In the genomic region with DNA sequence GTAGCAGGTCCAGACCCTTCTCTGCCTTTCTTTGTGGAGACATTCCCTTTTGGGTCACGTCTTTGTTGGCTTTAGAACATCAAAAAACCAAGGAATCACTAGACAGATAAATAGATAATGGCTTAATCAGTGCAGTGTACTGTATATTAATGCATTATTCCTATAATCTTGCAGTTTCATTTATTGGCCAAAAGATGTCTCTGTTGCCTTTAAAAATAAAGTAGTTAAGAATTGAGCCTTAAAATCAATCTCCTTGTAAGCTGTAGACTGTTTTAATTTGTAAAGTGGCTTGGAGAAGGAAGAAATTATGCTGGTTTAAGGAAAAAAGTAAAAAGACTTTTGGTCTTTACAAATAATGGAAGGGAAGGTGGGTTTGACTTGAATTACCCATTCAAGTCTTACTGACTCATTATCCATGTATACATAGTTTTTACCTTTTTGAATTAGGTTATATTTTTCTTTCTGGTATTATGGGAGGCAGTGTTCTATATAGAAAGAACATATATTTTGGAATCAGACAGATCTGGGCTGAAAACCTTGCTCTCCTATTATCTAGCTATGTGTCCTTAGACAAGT, we compare ENCODE assay signal across 8 cellular contexts.
DNase-seq lines count a peak whose midpoint lies in the region; ATAC-seq and TF ChIP-seq lines count a peak whose summit lies in the region.

No MANE protein-coding gene starts in this region.

- H3K27ac Mint-ChIP-seq in activated CD8-positive, alpha-beta T cell treated with anti-CD3 and anti-CD28 coated beads for 36 hours = no peak overlapping the region
- H3K27ac Mint-ChIP-seq in activated CD8-positive, alpha-beta T cell treated with anti-CD3 and anti-CD28 coated beads, Interleukin-2, amount 10 ng/mL, durations not matched to agents 7 days and 5 days = no peak overlapping the region
- H3K27ac Mint-ChIP-seq in stimulated activated effector memory CD8-positive, alpha-beta T cell treated with anti-CD3 and anti-CD28 coated beads, Interleukin-12 subunit alpha, Interleukin-12 subunit beta, amount 100 ng/mL, for 72 hours = no peak overlapping the region

- no peaks in the 10 kb centered on the region for H3K79me2 ChIP-seq in PC-9 (ENCODE audit: low read depth)

- no peaks in the 10 kb centered on the region for H4K20me1 ChIP-seq in PC-9 (ENCODE audit: insufficient read depth)

- H3K27ac ChIP-seq in PC-9 = no peak overlapping the region
- H3K27ac ChIP-seq in foreskin keratinocyte = no peak overlapping the region

- peak; percentile 51 for ATAC-seq in activated CD8-positive, alpha-beta T cell treated with anti-CD3 and anti-CD28 coated beads for 36 hours
- ATAC-seq in activated CD8-positive, alpha-beta T cell treated with anti-CD3 and anti-CD28 coated beads, Interleukin-2, amount 10 ng/mL, durations not matched to agents 7 days and 5 days = no peak
- peak; percentile 41 for ATAC-seq in foreskin keratinocyte
- ATAC-seq in stimulated activated effector memory CD8-positive, alpha-beta T cell treated with anti-CD3 and anti-CD28 coated beads, Interleukin-12 subunit alpha, Interleukin-12 subunit beta, amount 100 ng/mL, for 72 hours = peak; percentile 42

- no TSS peak for BruUV-seq in PC-9 (replicated peaks; lab: Mats Ljungman, UMichigan)

- intact Hi-C loops in activated CD8-positive, alpha-beta T cell treated with anti-CD3 and anti-CD28 coated beads for 36 hours (cut with micrococcal nuclease) = loop anchor here (10.0 kb wide), 2 partner anchors 310 to 340 kb away; no protein-coding TSS in a partner anchor
- intact Hi-C loops in PC-9 (cut with micrococcal nuclease; ENCODE audit: unreplicated experiment) = loop anchor here (1.0 to 2.0 kb wide), 3 partner anchors 164 to 345 kb away; no protein-coding TSS in a partner anchor

- POLR2A ChIA-PET in activated CD8-positive, alpha-beta T cell treated with anti-CD3 and anti-CD28 coated beads for 36 hours (lab: Charles Lee) = interaction anchor here (0.6 to 1.1 kb wide), 2 partner anchors 9 to 21 kb away, joined by 3 read pairs; no protein-coding TSS in a partner anchor
- POLR2A ChIA-PET in activated CD8-positive, alpha-beta T cell treated with anti-CD3 and anti-CD28 coated beads, Interleukin-2, amount 10 ng/mL, durations not matched to agents 7 days and 5 days (lab: Charles Lee) = interaction anchor here (0.8 to 1.6 kb wide), 2 partner anchors 161 to 344 kb away, joined by 3 read pairs; no protein-coding TSS in a partner anchor
- POLR2A ChIA-PET in PC-9 (lab: Charles Lee; ENCODE audit: unreplicated experiment) = interaction anchor here (0.6 kb wide), 1 partner anchor 305 kb away, joined by 5 read pairs; no protein-coding TSS in a partner anchor

- H3F3A ChIP-seq in PC-9 (ENCODE audit: insufficient read depth, low read depth) = no peaks in the 10 kb centered on the region

- H3K36me3 ChIP-seq in PC-9 (ENCODE audit: low read depth) = no peaks in the 10 kb centered on the region; the same call in 1 of the 2 replicates

- H3K27me3 Mint-ChIP-seq in activated CD8-positive, alpha-beta T cell treated with anti-CD3 and anti-CD28 coated beads for 36 hours = no peaks in the 10 kb centered on the region
- no peaks in the 10 kb centered on the region for H3K27me3 Mint-ChIP-seq in activated CD8-positive, alpha-beta T cell treated with anti-CD3 and anti-CD28 coated beads, Interleukin-2, amount 10 ng/mL, durations not matched to agents 7 days and 5 days (ENCODE audit: low read depth)

- H3K27me3 ChIP-seq in PC-9 (ENCODE audit: insufficient read depth, low read depth) (no peaks in the 10 kb centered on the region), foreskin keratinocyte (no peaks in the 10 kb centered on the region)

- peaks cover 10% of the 10 kb centered on the region for H3K4me1 ChIP-seq in PC-9 (replicated peaks; ENCODE audit: insufficient read depth)
- H3K4me1 ChIP-seq in foreskin keratinocyte = no peaks in the 10 kb centered on the region

- TF ChIP-seq CTCF in activated CD8-positive, alpha-beta T cell treated with anti-CD3 and anti-CD28 coated beads for 36 hours (IDR thresholded peaks at IDR 0.05) = peak; percentile 73
- peak; percentile 72 for TF ChIP-seq CTCF in PC-9 (conservative IDR thresholded peaks at IDR 0.05)
- TF ChIP-seq CTCF in foreskin keratinocyte (conservative IDR thresholded peaks at IDR 0.05) = peak; percentile 57

- H2AFZ ChIP-seq in PC-9 = no peak overlapping the region

- no peak overlapping the region for H3K4me2 ChIP-seq in PC-9

- no peaks in the 10 kb centered on the region for H3K4me1 Mint-ChIP-seq in activated CD8-positive, alpha-beta T cell treated with anti-CD3 and anti-CD28 coated beads for 36 hours (ENCODE audit: low read depth)
- H3K4me1 Mint-ChIP-seq in activated CD8-positive, alpha-beta T cell treated with anti-CD3 and anti-CD28 coated beads, Interleukin-2, amount 10 ng/mL, durations not matched to agents 7 days and 5 days (ENCODE audit: low read depth) = peaks cover 11% of the 10 kb centered on the region
- no peaks in the 10 kb centered on the region for H3K4me1 Mint-ChIP-seq in stimulated activated effector memory CD8-positive, alpha-beta T cell treated with anti-CD3 and anti-CD28 coated beads, Interleukin-12 subunit alpha, Interleukin-12 subunit beta, amount 100 ng/mL, for 72 hours

- CTCF ChIA-PET in activated CD8-positive, alpha-beta T cell treated with anti-CD3 and anti-CD28 coated beads for 36 hours (lab: Charles Lee) = interaction anchor here (1.0 to 6.2 kb wide), 11 partner anchors 18 to 346 kb away, joined by 3 to 54 read pairs (median 4); a partner anchor contains a TSS
- CTCF ChIA-PET in activated CD8-positive, alpha-beta T cell treated with anti-CD3 and anti-CD28 coated beads, Interleukin-2, amount 10 ng/mL, durations not matched to agents 7 days and 5 days (lab: Charles Lee) = interaction anchor here (0.7 to 6.7 kb wide), 23 partner anchors 9 to 353 kb away, joined by 3 to 89 read pairs (median 4); a partner anchor contains a TSS
- CTCF ChIA-PET in PC-9 (lab: Charles Lee) = interaction anchor here (0.6 to 1.1 kb wide), 2 partner anchors 94 to 345 kb away, joined by 3 to 4 read pairs; no protein-coding TSS in a partner anchor

- H3K9me3 Mint-ChIP-seq in activated CD8-positive, alpha-beta T cell treated with anti-CD3 and anti-CD28 coated beads for 36 hours = no peaks in the 10 kb centered on the region
- H3K9me3 Mint-ChIP-seq in activated CD8-positive, alpha-beta T cell treated with anti-CD3 and anti-CD28 coated beads, Interleukin-2, amount 10 ng/mL, durations not matched to agents 7 days and 5 days (ENCODE audit: insufficient read depth) = no peaks in the 10 kb centered on the region
- H3K9me3 Mint-ChIP-seq in stimulated activated effector memory CD8-positive, alpha-beta T cell treated with anti-CD3 and anti-CD28 coated beads, Interleukin-12 subunit alpha, Interleukin-12 subunit beta, amount 100 ng/mL, for 72 hours = no peaks in the 10 kb centered on the region

- no peaks in the 10 kb centered on the region for H3K9me3 ChIP-seq in PC-9 (ENCODE audit: insufficient read depth, low read depth)

- no peak overlapping the region for H3K4me3 ChIP-seq in PC-9

- no peak for DNase-seq in activated CD8-positive, alpha-beta T cell treated with anti-CD3 and anti-CD28 coated beads for 36 hours
- DNase-seq in activated CD8-positive, alpha-beta T cell treated with anti-CD3 and anti-CD28 coated beads, Interleukin-2, amount 10 ng/mL, durations not matched to agents 7 days and 5 days = no peak
- DNase-seq in PC-9 = no peak
- no peak for DNase-seq in foreskin keratinocyte
- no peak for DNase-seq in stimulated activated effector memory CD8-positive, alpha-beta T cell treated with anti-CD3 and anti-CD28 coated beads, Interleukin-12 subunit alpha, Interleukin-12 subunit beta, amount 100 ng/mL, for 72 hours (ENCODE audit: low spot score in 2 of 2)
- DNase-seq in NCI-H774 (lab: John Stamatoyannopoulos, UW) = no peak
- no peak for DNase-seq in iPS-NIHi7 (ENCODE audit: extremely low spot score)
- no peak for DNase-seq in T-helper 1 cell

- H3K9me2 ChIP-seq in PC-9 (ENCODE audit: insufficient read depth) = no peaks in the 10 kb centered on the region

- H3K4me3 Mint-ChIP-seq in activated CD8-positive, alpha-beta T cell treated with anti-CD3 and anti-CD28 coated beads for 36 hours = no peak overlapping the region
- H3K4me3 Mint-ChIP-seq in activated CD8-positive, alpha-beta T cell treated with anti-CD3 and anti-CD28 coated beads, Interleukin-2, amount 10 ng/mL, durations not matched to agents 7 days and 5 days = no peak overlapping the region
- H3K4me3 Mint-ChIP-seq in stimulated activated effector memory CD8-positive, alpha-beta T cell treated with anti-CD3 and anti-CD28 coated beads, Interleukin-12 subunit alpha, Interleukin-12 subunit beta, amount 100 ng/mL, for 72 hours = no peak overlapping the region

- H3K36me3 Mint-ChIP-seq in activated CD8-positive, alpha-beta T cell treated with anti-CD3 and anti-CD28 coated beads for 36 hours (ENCODE audit: low read depth) = peaks cover 23% of the 10 kb centered on the region
- peaks cover 61% of the 10 kb centered on the region for H3K36me3 Mint-ChIP-seq in activated CD8-positive, alpha-beta T cell treated with anti-CD3 and anti-CD28 coated beads, Interleukin-2, amount 10 ng/mL, durations not matched to agents 7 days and 5 days (ENCODE audit: low read depth)
- H3K36me3 Mint-ChIP-seq in stimulated activated effector memory CD8-positive, alpha-beta T cell treated with anti-CD3 and anti-CD28 coated beads, Interleukin-12 subunit alpha, Interleukin-12 subunit beta, amount 100 ng/mL, for 72 hours = peaks cover 80% of the 10 kb centered on the region
